28 cellular contexts compared by ENCODE assay signal in genomic region chr12:16299403-16299802, GRCh38. TPM values are rescaled to one million over a fixed set of nuclear protein-coding genes. Genes with fewer than 3 reads are reported as not detected.
DNase-seq lines count a peak whose midpoint lies in the region; ATAC-seq, FAIRE-seq and TF ChIP-seq lines count a peak whose summit lies in the region.
"Had no signal": no experiment of that assay in that cellular context is flagged by ENCODE, and none has a peak within 500 bp of the region (broad histone marks: within the 10 kb centered on the region; RNA-seq: fewer than 3 reads in every experiment).

No MANE protein-coding gene starts in this region.

- H3K4me3 Mint-ChIP-seq in activated naive CD4-positive, alpha-beta T cell treated with anti-CD3 and anti-CD28 coated beads, Interleukin-2, amount 10 ng/mL, durations not matched to agents 7 days and 5 days = no peak overlapping the region
- no peak overlapping the region for H3K4me3 Mint-ChIP-seq in Calu3 (ENCODE audit: low read depth, unreplicated experiment)
- H3K4me3 Mint-ChIP-seq: activated T-cell treated with anti-CD3 and anti-CD28 coated beads, Interleukin-2, amount 50 U/mL, for 4 hours; nephron progenitor cell; type B pancreatic cell had no signal

- ATAC-seq in Right ventricle myocardium superior (ENCODE audit: poor library complexity) = peak; percentile 47
- no peak for ATAC-seq in heart left ventricle
- ATAC-seq in GM21619 (IDR thresholded peaks at IDR 0.05; ENCODE audit: unreplicated experiment) = no peak
- ATAC-seq: A549; activated T-cell treated with anti-CD3 and anti-CD28 coated beads, Interleukin-2, amount 50 U/mL, for 4 hours; foreskin keratinocyte; left lung; right lobe of liver had no signal

- FAIRE-seq in urothelium cell line (lab: Jason Lieb, UNC) = no peak
- FAIRE-seq: A549 had no signal

- H2BK5ac ChIP-seq in mesenchymal stem cell (ENCODE audit: low read depth, low read length, poor library complexity, severe bottlenecking) = no peak overlapping the region

- no peaks in the 10 kb centered on the region for H3K36me3 ChIP-seq in heart left ventricle
- H3K36me3 ChIP-seq in mesenchymal stem cell (ENCODE audit: control insufficient read depth in 1 of 2, insufficient read depth in 2 of 2, low read depth in 1 of 2, low read length in 2 of 2) = no peaks in the 10 kb centered on the region
- H3K36me3 ChIP-seq: left lung, right lobe of liver, stomach had no signal

- H3K27ac ChIP-seq in heart left ventricle = peak overlapping the region in 4 of 12 donors; percentile 70 to 85 (median 71)
- no peak overlapping the region for H3K27ac ChIP-seq in mesenchymal stem cell (ENCODE audit: low read length, poor library complexity, severe bottlenecking)
- H3K27ac ChIP-seq: A549, foreskin keratinocyte, left lung, parathyroid adenoma, right lobe of liver, stomach had no signal

- H3K36me3 Mint-ChIP-seq in activated naive CD4-positive, alpha-beta T cell treated with anti-CD3 and anti-CD28 coated beads, Interleukin-2, amount 10 ng/mL, durations not matched to agents 7 days and 5 days = no peaks in the 10 kb centered on the region
- no peaks in the 10 kb centered on the region for H3K36me3 Mint-ChIP-seq in Calu3 (ENCODE audit: insufficient read depth, unreplicated experiment)
- H3K36me3 Mint-ChIP-seq: type B pancreatic cell had no signal

- DNase-seq in Right ventricle myocardium superior = no peak
- DNase-seq in heart left ventricle = no peak
- peak; percentile 1 for DNase-seq in choroid plexus epithelial cell (ENCODE audit: low read depth)
- no peak for DNase-seq in mesenchymal stem cell
- DNase-seq in activated naive CD4-positive, alpha-beta T cell treated with anti-CD3 and anti-CD28 coated beads, Interleukin-2, amount 10 ng/mL, durations not matched to agents 7 days and 5 days = no peak
- no peak for DNase-seq in urothelium cell line (ENCODE audit: low spot score)
- no peak for DNase-seq in Calu3
- DNase-seq: activated CD4-positive, alpha-beta T cell treated with anti-CD3 and anti-CD28 coated beads for 48 hours; activated naive CD4-positive, alpha-beta T cell; activated T-cell treated with anti-CD3 and anti-CD28 coated beads, Interleukin-2, amount 50 U/mL, for 4 hours; amniotic stem cell; central memory CD4-positive, alpha-beta T cell; DND-41; H7; left lung; NCI-H1048; NCI-H2029; NCI-H2227 treated with DMSO at 0.1 percent for 48 hours; nephron progenitor cell; right lobe of liver; stomach had no signal

- H3K9ac ChIP-seq in mesenchymal stem cell (ENCODE audit: low read length) = peak overlapping the region; percentile 31
- H3K9ac ChIP-seq: parathyroid adenoma had no signal

- no peak overlapping the region for H3K4ac ChIP-seq in mesenchymal stem cell (ENCODE audit: low read depth in 1 of 2, low read length in 2 of 2)

- TF ChIP-seq CTCF in heart left ventricle (IDR thresholded peaks at IDR 0.05) = no peak
- TF ChIP-seq CTCF in choroid plexus epithelial cell (conservative IDR thresholded peaks at IDR 0.05; ENCODE audit: low read depth, low read length) = no peak
- no peak for TF ChIP-seq CTCF in Calu3 (IDR thresholded peaks at IDR 0.05; ENCODE audit: unreplicated experiment)

- H2BK15ac ChIP-seq in mesenchymal stem cell (ENCODE audit: low read depth, poor library complexity, severe bottlenecking) = no peak overlapping the region

- H3K23ac ChIP-seq in mesenchymal stem cell (ENCODE audit: low read length in 2 of 2) = no peak overlapping the region

- WGBS in heart left ventricle, 4 donors = 49 to 68% (median 60%) methylated on average over 2 of the region's 2 CpGs
- no CpG with 5 or more reads among the region's 2 CpGs for WGBS in mesenchymal stem cell

- peaks cover 0 to 6% (median 0%) of the 10 kb centered on the region in 12 donors for H3K4me1 ChIP-seq in heart left ventricle
- no peaks in the 10 kb centered on the region for H3K4me1 ChIP-seq in mesenchymal stem cell (ENCODE audit: control insufficient read depth, insufficient read depth, low read depth, low read length)
- H3K4me1 ChIP-seq: A549, foreskin keratinocyte, left lung, parathyroid adenoma, right lobe of liver, stomach had no signal

- no peak overlapping the region for H2AK5ac ChIP-seq in mesenchymal stem cell (ENCODE audit: low read length, severe bottlenecking)

- no peak overlapping the region for H4K91ac ChIP-seq in mesenchymal stem cell (ENCODE audit: low read length)

- no peaks in the 10 kb centered on the region for H3K9me3 Mint-ChIP-seq in activated naive CD4-positive, alpha-beta T cell treated with anti-CD3 and anti-CD28 coated beads, Interleukin-2, amount 10 ng/mL, durations not matched to agents 7 days and 5 days
- H3K9me3 Mint-ChIP-seq in Calu3 (ENCODE audit: low read depth, unreplicated experiment) = no peaks in the 10 kb centered on the region
- H3K9me3 Mint-ChIP-seq: activated T-cell treated with anti-CD3 and anti-CD28 coated beads, Interleukin-2, amount 50 U/mL, for 4 hours; nephron progenitor cell had no signal

- H3K9me3 ChIP-seq in heart left ventricle = no peaks in the 10 kb centered on the region
- H3K9me3 ChIP-seq in mesenchymal stem cell (ENCODE audit: control insufficient read depth, low read length) = no peaks in the 10 kb centered on the region
- H3K9me3 ChIP-seq: A549, left lung, right lobe of liver, stomach had no signal

- no peak overlapping the region for H2BK120ac ChIP-seq in mesenchymal stem cell (ENCODE audit: low read depth, low read length)

- intact Hi-C loops in Right ventricle myocardium superior (cut with DNase I) (no loop called here), heart left ventricle (cut with DNase I) (no loop called here), Calu3 (cut with micrococcal nuclease; ENCODE audit: unreplicated experiment) (no loop called here)

- BruUV-seq in Calu3 (replicated peaks; lab: Mats Ljungman, UMichigan) = no TSS peak

- H3K27me3 Mint-ChIP-seq in activated naive CD4-positive, alpha-beta T cell treated with anti-CD3 and anti-CD28 coated beads, Interleukin-2, amount 10 ng/mL, durations not matched to agents 7 days and 5 days = no peaks in the 10 kb centered on the region
- H3K27me3 Mint-ChIP-seq in Calu3 (ENCODE audit: unreplicated experiment) = no peaks in the 10 kb centered on the region

- no peak overlapping the region for H3K18ac ChIP-seq in mesenchymal stem cell (ENCODE audit: low read depth in 1 of 2, low read length in 2 of 2)

- no peaks in the 10 kb centered on the region for H3K79me1 ChIP-seq in mesenchymal stem cell (replicated peaks; ENCODE audit: low read length, poor library complexity, severe bottlenecking)

- H3K14ac ChIP-seq in mesenchymal stem cell (ENCODE audit: low read length in 2 of 2) = no peak overlapping the region

- TF ChIP-seq POLR2A in heart left ventricle (IDR thresholded peaks at IDR 0.05) = no peak

- H3K27me3 ChIP-seq in heart left ventricle (no peaks in the 10 kb centered on the region), mesenchymal stem cell (ENCODE audit: control insufficient read depth in 1 of 2, insufficient read depth in 1 of 2, low read length in 2 of 2) (no peaks in the 10 kb centered on the region)
- H3K27me3 ChIP-seq: foreskin keratinocyte, left lung, right lobe of liver, stomach had no signal

- H3K27ac Mint-ChIP-seq in activated naive CD4-positive, alpha-beta T cell treated with anti-CD3 and anti-CD28 coated beads, Interleukin-2, amount 10 ng/mL, durations not matched to agents 7 days and 5 days = no peak overlapping the region
- H3K27ac Mint-ChIP-seq in Calu3 (ENCODE audit: unreplicated experiment) = no peak overlapping the region
- H3K27ac Mint-ChIP-seq: nephron progenitor cell, type B pancreatic cell had no signal

- CTCF ChIA-PET in activated naive CD4-positive, alpha-beta T cell treated with anti-CD3 and anti-CD28 coated beads, Interleukin-2, amount 10 ng/mL, durations not matched to agents 7 days and 5 days (lab: Charles Lee) = no interaction called here
- CTCF ChIA-PET in Calu3 (lab: Charles Lee) = no interaction called here

- no peak overlapping the region for H2BK12ac ChIP-seq in mesenchymal stem cell (ENCODE audit: low read length in 2 of 2)

- no peak overlapping the region for H3K4me2 ChIP-seq in mesenchymal stem cell (ENCODE audit: low read length, poor library complexity, severe bottlenecking)
- H3K4me2 ChIP-seq: A549 had no signal

- no peaks in the 10 kb centered on the region for H3K4me1 Mint-ChIP-seq in activated naive CD4-positive, alpha-beta T cell treated with anti-CD3 and anti-CD28 coated beads, Interleukin-2, amount 10 ng/mL, durations not matched to agents 7 days and 5 days
- H3K4me1 Mint-ChIP-seq in Calu3 (ENCODE audit: low read depth, unreplicated experiment) = no peaks in the 10 kb centered on the region
- H3K4me1 Mint-ChIP-seq: nephron progenitor cell had no signal

- H3K4me3 ChIP-seq in heart left ventricle = no peak overlapping the region
- no peak overlapping the region for H3K4me3 ChIP-seq in choroid plexus epithelial cell (ENCODE audit: low read depth, low read length)
- peak overlapping the region in 1 of 2 experiments; percentile 6 for H3K4me3 ChIP-seq in mesenchymal stem cell (ENCODE audit: insufficient read depth in 1 of 2, low read depth in 1 of 2, low read length in 2 of 2)
- H3K4me3 ChIP-seq: A549, left lung, right lobe of liver, stomach had no signal

- H4K8ac ChIP-seq in mesenchymal stem cell (ENCODE audit: low read length) = no peak overlapping the region

- no peak overlapping the region for H2AFZ ChIP-seq in mesenchymal stem cell (ENCODE audit: low read depth, low read length)
- H2AFZ ChIP-seq: parathyroid adenoma had no signal

RNA-seq across cellular contexts. Expression of gene SLC15A5, which starts 21.9 kb away (rescaled TPM):
- total RNA-seq in Right ventricle myocardium superior (not detected), heart left ventricle (not detected), Calu3 (2022) (not detected in 2 replicates)
- polyA plus RNA-seq in heart left ventricle = not detected
- polyA plus RNA-seq in mesenchymal stem cell (2013, experiment 1 of 2) = not detected
- not detected for polyA plus RNA-seq in mesenchymal stem cell (2013, experiment 2 of 2)
- total RNA-seq: activated T-cell treated with anti-CD3 and anti-CD28 coated beads, Interleukin-2, amount 50 U/mL, for 4 hours; foreskin keratinocyte; H7; left lung; right lobe of liver; stomach; T-helper 2 cell treated with Interferon-gamma antibody and Interleukin-4, amounts not matched to agents 100 ng/mL and 5 ng/mL, for 36 hours had no signal
- polyA plus RNA-seq: A549, BJ, foreskin keratinocyte, stomach had no signal

RNA-seq across cellular contexts. Expression of gene MGST1, which starts 48.0 kb away (rescaled TPM):
- 35.2 TPM for total RNA-seq in Right ventricle myocardium superior
- 100 to 1,000 TPM in 1 of 9 donors, 10 to 100 TPM in 5, 1 to 10 TPM in 3; 5.0 to 120 (median 21.4) TPM for total RNA-seq in heart left ventricle
- 10 to 100 TPM; 21.7 to 61.9 TPM for polyA plus RNA-seq in heart left ventricle
- polyA plus RNA-seq in mesenchymal stem cell (2013, experiment 1 of 2) = 725 TPM
- polyA plus RNA-seq in mesenchymal stem cell (2013, experiment 2 of 2) = 719 TPM
- total RNA-seq in Calu3 (2022) = 352 and 354 TPM in 2 replicates
